Comparison of ENCODE assay signal across 8 cellular contexts in the genomic region with DNA sequence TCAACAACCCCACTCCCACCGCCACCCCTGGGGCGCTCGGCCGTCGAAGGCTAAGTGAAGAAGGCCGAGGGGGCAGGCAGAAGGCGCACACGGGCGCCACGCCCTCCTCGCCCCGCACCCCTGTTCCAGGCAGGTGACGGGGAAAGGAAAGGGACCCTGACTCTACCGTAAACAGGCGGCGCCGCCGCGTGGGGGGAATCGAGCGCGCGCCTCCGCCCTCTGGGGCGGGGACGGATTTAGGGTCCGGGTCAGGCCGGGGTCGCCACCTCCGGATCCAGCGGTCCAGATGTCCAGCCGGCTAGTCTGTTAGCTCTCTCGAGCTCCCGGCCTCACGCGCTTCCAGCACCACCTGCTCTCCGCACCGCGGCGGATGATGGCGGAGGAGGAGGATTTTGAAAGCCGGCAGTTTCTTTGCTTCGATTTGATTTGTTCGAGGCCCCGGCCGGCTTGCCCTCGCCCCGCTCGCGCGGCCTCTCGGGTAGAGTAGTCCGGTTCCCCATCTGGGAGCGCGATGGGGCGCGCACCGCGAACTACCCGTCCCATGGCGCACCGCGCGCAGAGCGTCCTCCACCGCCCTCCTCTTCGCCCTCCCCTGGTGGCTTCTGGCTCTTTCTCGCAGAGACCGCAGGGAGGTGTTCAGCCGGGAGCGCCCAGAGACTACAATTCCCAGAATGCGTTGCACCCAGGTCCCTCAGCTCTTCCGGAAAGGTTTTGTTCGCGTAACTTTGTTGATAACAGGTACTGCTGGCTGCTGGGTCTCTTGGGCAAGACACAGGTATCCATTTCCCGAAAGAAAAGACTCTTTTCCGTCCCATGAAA. TPM values are rescaled to one million over a fixed set of nuclear protein-coding genes. Genes with fewer than 3 reads are reported as not detected.
DNase-seq lines count a peak whose midpoint lies in the region; ATAC-seq and TF ChIP-seq lines count a peak whose summit lies in the region.

A gene with protein sequence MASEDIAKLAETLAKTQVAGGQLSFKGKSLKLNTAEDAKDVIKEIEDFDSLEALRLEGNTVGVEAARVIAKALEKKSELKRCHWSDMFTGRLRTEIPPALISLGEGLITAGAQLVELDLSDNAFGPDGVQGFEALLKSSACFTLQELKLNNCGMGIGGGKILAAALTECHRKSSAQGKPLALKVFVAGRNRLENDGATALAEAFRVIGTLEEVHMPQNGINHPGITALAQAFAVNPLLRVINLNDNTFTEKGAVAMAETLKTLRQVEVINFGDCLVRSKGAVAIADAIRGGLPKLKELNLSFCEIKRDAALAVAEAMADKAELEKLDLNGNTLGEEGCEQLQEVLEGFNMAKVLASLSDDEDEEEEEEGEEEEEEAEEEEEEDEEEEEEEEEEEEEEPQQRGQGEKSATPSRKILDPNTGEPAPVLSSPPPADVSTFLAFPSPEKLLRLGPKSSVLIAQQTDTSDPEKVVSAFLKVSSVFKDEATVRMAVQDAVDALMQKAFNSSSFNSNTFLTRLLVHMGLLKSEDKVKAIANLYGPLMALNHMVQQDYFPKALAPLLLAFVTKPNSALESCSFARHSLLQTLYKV (minus strand): TSS at position 368 of the 819 bp plus-strand sequence. CDS start 5,143 bp downstream, outside the sequence.

- in situ Hi-C loops in GM18951 (cut with MboI; ENCODE audit: low sequenced_read_pairs, unreplicated experiment) = no loop called here

- H3K4me3 ChIP-seq in smooth muscle cell = peak within 1 kb of the TSS; percentile 66

- H3K4me1 Mint-ChIP-seq in activated B cell treated with CpG ODN at 0.5 μM for 24 hours = peaks cover 28% of the 10 kb centered on the region

- CTCF ChIA-PET in activated B cell treated with CpG ODN at 0.5 μM for 24 hours (lab: Charles Lee) = interaction anchor here (1.0 to 1.8 kb wide), 3 partner anchors 15 to 96 kb away, joined by 3 to 14 read pairs (median 4); a partner anchor contains a TSS

- H2AFZ ChIP-seq in smooth muscle cell (ENCODE audit: low read depth) = peak within 1 kb of the TSS; percentile 83

- no peaks in the 10 kb centered on the region for H3K36me3 ChIP-seq in smooth muscle cell (ENCODE audit: low read depth)

- H3K36me3 Mint-ChIP-seq in activated B cell treated with CpG ODN at 0.5 μM for 24 hours (ENCODE audit: low read depth) = peaks cover 25% of the 10 kb centered on the region

- H3K27ac ChIP-seq in caudate nucleus (ENCODE audit: low read depth, low read length) = peak within 1 kb of the TSS; percentile 94
- H3K27ac ChIP-seq in smooth muscle cell (ENCODE audit: low read depth) = peak within 1 kb of the TSS; percentile 92

- POLR2A ChIA-PET in activated B cell treated with CpG ODN at 0.5 μM for 24 hours (lab: Charles Lee) = interaction anchor here (0.6 to 4.6 kb wide), 22 partner anchors 11 to 1966 kb away, joined by 3 to 101 read pairs (median 4); a partner anchor contains a TSS

- no peaks in the 10 kb centered on the region for H3K9me3 ChIP-seq in smooth muscle cell (replicated peaks; ENCODE audit: low read depth)

- peaks cover 17% of the 10 kb centered on the region for H3K4me1 ChIP-seq in smooth muscle cell (ENCODE audit: low read depth)

- under 1% methylated on average over 66 of the region's 77 CpGs for WGBS in smooth muscle cell (ENCODE audit: low lambda C conversion rate)

- peaks cover 7% of the 10 kb centered on the region for H4K20me1 ChIP-seq in smooth muscle cell (ENCODE audit: low read depth)

- DNase-seq in AG09319 (ENCODE audit: extremely low read depth, low read depth) = peak; percentile 95
- DNase-seq in NCI-H345 (lab: John Stamatoyannopoulos, UW) = peak; percentile 98
- peak; percentile 93 for DNase-seq in activated B cell treated with CpG ODN at 0.5 μM for 24 hours
- DNase-seq in caudate nucleus (lab: John Stamatoyannopoulos, UW) = peak; percentile 88 to 100 (median 99)
- peak; percentile 96 for DNase-seq in iPS-NIHi7 (ENCODE audit: extremely low spot score)
- DNase-seq in smooth muscle cell (lab: John Stamatoyannopoulos, UW; ENCODE audit: unreplicated experiment) = peak; percentile 92

- H3K27me3 ChIP-seq in smooth muscle cell (ENCODE audit: low read depth) = no peaks in the 10 kb centered on the region

- H3K27ac Mint-ChIP-seq in activated B cell treated with CpG ODN at 0.5 μM for 24 hours = peak within 1 kb of the TSS; percentile 98

- peak within 1 kb of the TSS; percentile 81 for H3K9ac ChIP-seq in smooth muscle cell (ENCODE audit: low read depth)

- peak within 1 kb of the TSS; percentile 92 for H3K4me2 ChIP-seq in smooth muscle cell

- H3F3A ChIP-seq in smooth muscle cell (ENCODE audit: low read depth) = peaks cover 7% of the 10 kb centered on the region

- peak within 1 kb of the TSS; percentile 94 for H3K4me3 Mint-ChIP-seq in activated B cell treated with CpG ODN at 0.5 μM for 24 hours

- no peaks in the 10 kb centered on the region for H3K9me3 Mint-ChIP-seq in activated B cell treated with CpG ODN at 0.5 μM for 24 hours

- intact Hi-C loops in activated B cell treated with CpG ODN at 0.5 μM for 24 hours (cut with micrococcal nuclease) = loop anchor here (1.0 to 2.0 kb wide), 13 partner anchors 15 to 1765 kb away; a partner anchor contains a TSS

- H3K79me2 ChIP-seq in smooth muscle cell (ENCODE audit: low read depth) = peaks cover 23% of the 10 kb centered on the region

- no peaks in the 10 kb centered on the region for H3K27me3 Mint-ChIP-seq in activated B cell treated with CpG ODN at 0.5 μM for 24 hours

- TF ChIP-seq POLR2A in GM18951 (IDR thresholded peaks at IDR 0.05; ENCODE audit: extremely low read depth, insufficient read depth, insufficient read length) = peak; percentile 88

- peak; percentile 10 for TF ChIP-seq CTCF in AG09319 (IDR thresholded peaks at IDR 0.05; ENCODE audit: low read depth, low read length)
- no peak for TF ChIP-seq CTCF in activated B cell treated with CpG ODN at 0.5 μM for 24 hours (IDR thresholded peaks at IDR 0.05)
- no peak for TF ChIP-seq CTCF in smooth muscle cell (IDR thresholded peaks at IDR 0.05; ENCODE audit: borderline replicate concordance, insufficient read depth, poor library complexity, severe bottlenecking)

- ATAC-seq in HG03196 (IDR thresholded peaks at IDR 0.05; ENCODE audit: unreplicated experiment) (peak; percentile 91), activated B cell treated with CpG ODN at 0.5 μM for 24 hours (ENCODE audit: low read depth) (peak; percentile 97)

RNA-seq across cellular contexts. Expression of the gene that starts here (rescaled TPM):
- 48.9 and 56.4 TPM in 2 replicates for total RNA-seq in activated B cell treated with CpG ODN at 0.5 μM for 24 hours
- total RNA-seq in smooth muscle cell = 20.6 and 24.8 TPM in 2 replicates
- polyA plus RNA-seq in smooth muscle cell = 21.7 and 38.4 TPM in 2 replicates

Comparison
In these comparisons a context has a peak if more than half of its experiments do, and no peak if none do; other contexts are left out.
1. Peak in every context shown above with its lines: DNase-seq, ATAC-seq, H3K4me3 ChIP-seq and H3K27ac ChIP-seq.